Comparison of ENCODE assay signal across 1 cellular context in genomic region chr7:75843470-75844116, GRCh38.
TF ChIP-seq lines count a peak whose summit lies in the region.

No MANE protein-coding gene starts in this region.

TF ChIP-seq in K562, 482 proteins besides CTCF, POLR2A, EP300 and RAD21 (continued from another document and continues in another):
- TF ChIP-seq ATF4 (CRISPR knock-in tag; IDR thresholded peaks at IDR 0.05) (peak; percentile 74; the same call in 1 of the 2 replicates), IRF9 (tag; IDR thresholded peaks at IDR 0.05) (peak; percentile 93), ELK3 (CRISPR knock-in tag; IDR thresholded peaks at IDR 0.05) (no peak), ZKSCAN1 (IDR thresholded peaks at IDR 0.05; ENCODE audit: low read depth, low read length) (no peak), ZNF121 (CRISPR knock-in tag; conservative IDR thresholded peaks at IDR 0.05) (no peak), XRCC4 (IDR thresholded peaks at IDR 0.05; ENCODE audit: extremely low read depth, insufficient read depth, insufficient read length) (no peak), BRD4 (IDR thresholded peaks at IDR 0.05) (no peak), ZNF644 (tag; IDR thresholded peaks at IDR 0.05; ENCODE audit: low read depth) (peak; percentile 87; the same call in 1 of the 2 replicates), ZNF431 (CRISPR knock-in tag; IDR thresholded peaks at IDR 0.05) (no peak), HDGF (IDR thresholded peaks at IDR 0.05) (no peak), ZEB2 (IDR thresholded peaks at IDR 0.05) (no peak), POLR3G (IDR thresholded peaks at IDR 0.05; ENCODE audit: extremely low read depth, insufficient read length, insufficient replicate concordance) (no peak), HSF4 (CRISPR knock-in tag; IDR thresholded peaks at IDR 0.05; ENCODE audit: borderline replicate concordance) (peak; percentile 80; the same call in 1 of the 2 replicates), C11orf30 (IDR thresholded peaks at IDR 0.05; ENCODE audit: low read depth) (no peak), SUPT5H (IDR thresholded peaks at IDR 0.05) (no peak), CBX5 (IDR thresholded peaks at IDR 0.05; ENCODE audit: borderline replicate concordance, low read depth) (no peak), MAFG (tag; conservative IDR thresholded peaks at IDR 0.05) (peak; percentile 34; the same call in 1 of the 2 replicates), CHD1 (IDR thresholded peaks at IDR 0.05; ENCODE audit: low read length) (no peak), CUX1 (CRISPR knock-in tag; IDR thresholded peaks at IDR 0.05) (peak; percentile 96), ZNF592 (IDR thresholded peaks at IDR 0.05) (peak; percentile 100), ZBTB1 (CRISPR knock-in tag; IDR thresholded peaks at IDR 0.05; ENCODE audit: borderline replicate concordance, low read depth) (no peak), SIRT6 (IDR thresholded peaks at IDR 0.05; ENCODE audit: low read depth, low read length) (no peak), CBX8 (IDR thresholded peaks at IDR 0.05; ENCODE audit: borderline replicate concordance, extremely low read depth, low read depth, low read length, poor library complexity, severe bottlenecking) (no peak), NR2C1 (IDR thresholded peaks at IDR 0.05) (no peak), NR2C1 (tag; IDR thresholded peaks at IDR 0.05) (peak; percentile 92), NFIX (CRISPR knock-in tag; IDR thresholded peaks at IDR 0.05; ENCODE audit: low read depth) (no peak), RNF219 (CRISPR knock-in tag; IDR thresholded peaks at IDR 0.05) (0 out of 2 replicates have a peak, but pooled peaks have one; percentile 55), ZNF212 (CRISPR knock-in tag; IDR thresholded peaks at IDR 0.05) (peak; percentile 19; the same call in 1 of the 2 replicates), POLR3A (IDR thresholded peaks at IDR 0.05; ENCODE audit: borderline replicate concordance, extremely low read depth, insufficient read depth, insufficient read length) (no peak), ZNF444 (CRISPR knock-in tag; IDR thresholded peaks at IDR 0.05) (0 out of 2 replicates have a peak, but pooled peaks have one; percentile 58), TCF15 (CRISPR knock-in tag; IDR thresholded peaks at IDR 0.05) (0 out of 2 replicates have a peak, but pooled peaks have one; percentile 48), ZNF232 (CRISPR knock-in tag; IDR thresholded peaks at IDR 0.05) (no peak), CGGBP1 (CRISPR knock-in tag; IDR thresholded peaks at IDR 0.05) (no peak), FOXJ2 (tag; IDR thresholded peaks at IDR 0.05) (no peak), SMARCB1 (IDR thresholded peaks at IDR 0.05; ENCODE audit: insufficient read length, low read depth) (no peak), TCF7 (IDR thresholded peaks at IDR 0.05; ENCODE audit: borderline replicate concordance) (no peak), NUFIP1 (IDR thresholded peaks at IDR 0.05; ENCODE audit: partially characterized antibody) (no peak), PTRF (tag; IDR thresholded peaks at IDR 0.05) (peak; percentile 96), STAG1 (CRISPR knock-in tag; IDR thresholded peaks at IDR 0.05; ENCODE audit: borderline replicate concordance) (no peak), ZNF197 (CRISPR knock-in tag; IDR thresholded peaks at IDR 0.05; ENCODE audit: low read depth) (peak; percentile 92; the same call in 1 of the 2 replicates), HNRNPLL (IDR thresholded peaks at IDR 0.05; ENCODE audit: low read depth, low read length, poor library complexity, severe bottlenecking) (no peak), SRSF9 (IDR thresholded peaks at IDR 0.05; ENCODE audit: borderline replicate concordance, low read depth, low read length) (no peak), ZBTB49 (CRISPR knock-in tag; IDR thresholded peaks at IDR 0.05; ENCODE audit: borderline replicate concordance) (no peak), KAT2B (IDR thresholded peaks at IDR 0.05; ENCODE audit: low read depth, low read length) (no peak), HMGN3 (IDR thresholded peaks at IDR 0.05; ENCODE audit: borderline replicate concordance, extremely low read depth, insufficient read length, low read depth, low read length) (no peak), RNF2 (IDR thresholded peaks at IDR 0.05) (no peak), MITF (IDR thresholded peaks at IDR 0.05) (no peak)
